8 cellular contexts compared by ENCODE assay signal in genomic region chr3:50155891-50156290, GRCh38. TPM values are rescaled to one million over a fixed set of nuclear protein-coding genes. Genes with fewer than 3 reads are reported as not detected.
DNase-seq lines count a peak whose midpoint lies in the region; ATAC-seq, FAIRE-seq and TF ChIP-seq lines count a peak whose summit lies in the region.

No MANE protein-coding gene starts in this region.

- ATAC-seq in gastroesophageal sphincter (no peak), gastrocnemius medialis (no peak)

- H3K27ac ChIP-seq in VCaP (peak overlapping the region; percentile 91; the same call in 1 of the 2 replicates), gastroesophageal sphincter (peak overlapping the region in 3 of 4 donors; percentile 79 to 89 (median 83)), gastrocnemius medialis (peak overlapping the region; percentile 31 to 82 (median 77))

- H3K9me3 ChIP-seq in gastroesophageal sphincter = no peaks in the 10 kb centered on the region
- no peaks in the 10 kb centered on the region for H3K9me3 ChIP-seq in gastrocnemius medialis

- peaks cover 0 to 67% (median 25%) of the 10 kb centered on the region in 3 donors for H3K4me1 ChIP-seq in gastroesophageal sphincter
- H3K4me1 ChIP-seq in gastrocnemius medialis = peaks cover 18% of the 10 kb centered on the region in 2 donors

- TF ChIP-seq POLR2A in gastroesophageal sphincter (IDR thresholded peaks at IDR 0.05) (no peak), gastrocnemius medialis (IDR thresholded peaks at IDR 0.05) (no peak), GM12891 (IDR thresholded peaks at IDR 0.05; ENCODE audit: low read depth, low read length) (no peak)

- in situ Hi-C loops in gastrocnemius medialis (cut with MboI; ENCODE audit: low sequenced_read_pairs in 4 of 4) = no loop called here

- DNase-seq in ELF-1 (ENCODE audit: low read depth, low spot score) (peak; percentile 57), gastrocnemius medialis (no peak), midbrain (lab: John Stamatoyannopoulos, UW) (no peak), GM12891 (ENCODE audit: insufficient read length, low spot score) (no peak), NCI-H1092 (lab: John Stamatoyannopoulos, UW) (no peak), NCI-H2227 treated with DMSO at 0.1 percent for 48 hours (lab: John Stamatoyannopoulos, UW) (no peak)

- TF ChIP-seq CTCF in VCaP (conservative IDR thresholded peaks at IDR 0.05) (no peak), gastroesophageal sphincter (IDR thresholded peaks at IDR 0.05) (no peak), gastrocnemius medialis (IDR thresholded peaks at IDR 0.05 in 4 of 5, conservative IDR thresholded peaks at IDR 0.05 in 1 of 5) (no peak)

- peak overlapping the region; percentile 45 to 65 for H3K4me3 ChIP-seq in gastroesophageal sphincter
- peak overlapping the region; percentile 57 to 73 (median 64) for H3K4me3 ChIP-seq in gastrocnemius medialis

- FAIRE-seq in GM12891 (lab: Jason Lieb, UNC) = no peak

- no peak for TF ChIP-seq EP300 in gastroesophageal sphincter (IDR thresholded peaks at IDR 0.05)

- intact Hi-C loops in gastrocnemius medialis (cut with DNase I; ENCODE audit: low total_unique reads) = loop anchor here (1.0 to 2.0 kb wide), 2 partner anchors 33 to 35 kb away; no protein-coding TSS in a partner anchor

- WGBS in gastroesophageal sphincter (ENCODE audit: low coverage in 1 of 2), 2 donors = no CpG with 5 or more reads among the region's 13 CpGs

- peaks cover 11% of the 10 kb centered on the region for H3K27me3 ChIP-seq in gastroesophageal sphincter
- no peaks in the 10 kb centered on the region for H3K27me3 ChIP-seq in gastrocnemius medialis

- no peaks in the 10 kb centered on the region for H3K36me3 ChIP-seq in gastroesophageal sphincter
- no peaks in the 10 kb centered on the region for H3K36me3 ChIP-seq in gastrocnemius medialis

TF ChIP-seq in GM12891, 5 proteins besides CTCF, POLR2A, EP300 and RAD21:
- no peak for TF ChIP-seq PAX5 (IDR thresholded peaks at IDR 0.05; ENCODE audit: insufficient read depth, low read length, severe bottlenecking)
- no peak for TF ChIP-seq POLR2AphosphoS5 (IDR thresholded peaks at IDR 0.05; ENCODE audit: low read depth, low read length)
- no peak for TF ChIP-seq POU2F2 (IDR thresholded peaks at IDR 0.05; ENCODE audit: low read depth, low read length)
- no peak for TF ChIP-seq SPI1 (IDR thresholded peaks at IDR 0.05; ENCODE audit: low read depth, low read length)
- no peak for TF ChIP-seq TAF1 (IDR thresholded peaks at IDR 0.05; ENCODE audit: low read depth, low read length)

RNA-seq across cellular contexts. Expression of gene SEMA3F, which starts 0.8 kb away (rescaled TPM):
- 10 to 100 TPM in 3 of 4 donors, 1 to 10 TPM in 1; 6.7 to 33.5 (median 16.3) TPM for total RNA-seq in gastroesophageal sphincter
- 10 to 100 TPM in 1 of 4 donors, 1 to 10 TPM in 3; 5.2 to 40.1 (median 7.5) TPM for total RNA-seq in gastrocnemius medialis
- polyA plus RNA-seq in GM12891 (2012; ENCODE audit: low read depth, missing spikeins) = 0.19 TPM

RNA-seq across cellular contexts. Expression of gene GNAT1, which starts 35.5 kb away (rescaled TPM):
- total RNA-seq in gastroesophageal sphincter (not detected), gastrocnemius medialis (not detected)
- not detected for polyA plus RNA-seq in GM12891 (2012; ENCODE audit: low read depth, missing spikeins)

RNA-seq across cellular contexts. Expression of gene SLC38A3, which starts 49.2 kb away (rescaled TPM):
- under 1 TPM in 2 of 4 donors, not detected in 2; 0.35 TPM for total RNA-seq in gastroesophageal sphincter
- 1 to 10 TPM; 1.9 to 8.9 (median 5.0) TPM for total RNA-seq in gastrocnemius medialis
- polyA plus RNA-seq in GM12891 (2012; ENCODE audit: low read depth, missing spikeins) = not detected
